8 cellular contexts compared by ENCODE assay signal in genomic region chrX:15269618-15270521, GRCh38. TPM values are rescaled to one million over a fixed set of nuclear protein-coding genes. Genes with fewer than 3 reads are reported as not detected.
DNase-seq lines count a peak whose midpoint lies in the region; ATAC-seq lines count a peak whose summit lies in the region.

A gene with protein sequence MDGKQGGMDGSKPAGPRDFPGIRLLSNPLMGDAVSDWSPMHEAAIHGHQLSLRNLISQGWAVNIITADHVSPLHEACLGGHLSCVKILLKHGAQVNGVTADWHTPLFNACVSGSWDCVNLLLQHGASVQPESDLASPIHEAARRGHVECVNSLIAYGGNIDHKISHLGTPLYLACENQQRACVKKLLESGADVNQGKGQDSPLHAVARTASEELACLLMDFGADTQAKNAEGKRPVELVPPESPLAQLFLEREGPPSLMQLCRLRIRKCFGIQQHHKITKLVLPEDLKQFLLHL (minus strand): TSS chrX:15270083. CDS start chrX:15269874, 209 bp downstream.

- H3K9me3 Mint-ChIP-seq in activated naive CD8-positive, alpha-beta T cell (ENCODE audit: low read depth) = no peaks in the 10 kb centered on the region

- intact Hi-C loops in right cardiac atrium (cut with DNase I) = no loop called here

- H3K27ac ChIP-seq in right cardiac atrium (ENCODE audit: low read length) = peak within 1 kb of the TSS; percentile 50

- H3K4me1 ChIP-seq in right cardiac atrium (ENCODE audit: control insufficient read depth, insufficient read depth, low read length) = no peaks in the 10 kb centered on the region

- H3K27me3 Mint-ChIP-seq in activated naive CD8-positive, alpha-beta T cell = no peaks in the 10 kb centered on the region

- DNase-seq in Ammon's horn (ENCODE audit: low spot score) (peak; percentile 8), NCI-H2171 (lab: John Stamatoyannopoulos, UW) (peak; percentile 15), right cardiac atrium (peak in 2 of 3 donors; percentile 29 to 71)
- peak; percentile 11 for DNase-seq in stimulated activated naive CD8-positive, alpha-beta T cell treated with anti-CD3 and anti-CD28 coated beads, Interleukin-15, Interleukin-2, amounts not matched to agents 100 U/mL and 50 U/mL, for 24 hours

- no peaks in the 10 kb centered on the region for H3K36me3 Mint-ChIP-seq in activated naive CD8-positive, alpha-beta T cell

- H3K4me3 ChIP-seq in right cardiac atrium (ENCODE audit: low read length) = peak within 1 kb of the TSS; percentile 39

- no peaks in the 10 kb centered on the region for H3K9me3 ChIP-seq in right cardiac atrium (ENCODE audit: control insufficient read depth, low read length)

- 16% methylated on average over 15 of the region's 15 CpGs for WGBS in right cardiac atrium

- peak within 1 kb of the TSS; percentile 52 for H3K4me3 Mint-ChIP-seq in activated naive CD8-positive, alpha-beta T cell

- H3K27me3 ChIP-seq in right cardiac atrium (ENCODE audit: control insufficient read depth, insufficient read depth) = no peaks in the 10 kb centered on the region

- peaks cover 10% of the 10 kb centered on the region for H3K4me1 Mint-ChIP-seq in activated naive CD8-positive, alpha-beta T cell (ENCODE audit: low read depth)

- no peak within 1 kb of the TSS for H3K27ac Mint-ChIP-seq in activated naive CD8-positive, alpha-beta T cell

- peak; percentile 64 for ATAC-seq in GM18861 (IDR thresholded peaks at IDR 0.05; ENCODE audit: unreplicated experiment)
- peak; percentile 69 to 90 for ATAC-seq in right cardiac atrium
- peak; percentile 46 for ATAC-seq in stimulated activated naive CD8-positive, alpha-beta T cell treated with anti-CD3 and anti-CD28 coated beads, Interleukin-15, Interleukin-2, amounts not matched to agents 100 U/mL and 50 U/mL, for 24 hours
- ATAC-seq in HG02885 (IDR thresholded peaks at IDR 0.05; ENCODE audit: poor library complexity, unreplicated experiment) = no peak
- ATAC-seq in HG02798 (IDR thresholded peaks at IDR 0.05; ENCODE audit: poor library complexity, unreplicated experiment) = no peak

RNA-seq across cellular contexts. Expression of the gene that starts here (rescaled TPM):
- 1 to 10 TPM in 2 of 4 donors, under 1 TPM in 2; 0.89 to 2.0 (median 1.3) TPM for total RNA-seq in right cardiac atrium
- 0.91 TPM for polyA plus RNA-seq in right cardiac atrium

Comparison
In these comparisons a context has a peak if more than half of its experiments do, and no peak if none do; other contexts are left out.
1. ATAC-seq: peak in GM18861 (single experiment), right cardiac atrium (2 of 2) and stimulated activated naive CD8-positive, alpha-beta T cell treated with anti-CD3 and anti-CD28 coated beads, Interleukin-15, Interleukin-2, amounts not matched to agents 100 U/mL and 50 U/mL, for 24 hours (single experiment); none in HG02885 (single experiment) and HG02798 (single experiment).
2. Peak in every context shown above with its lines, with median percentiles within 50 percentile points of each other: DNase-seq.